27 cellular contexts compared by ENCODE assay signal in genomic region chr5:61176631-61177030, GRCh38.
"Had no signal": no experiment of that assay in that cellular context is flagged by ENCODE, and none has a peak within 500 bp of the region (broad histone marks: within the 10 kb centered on the region; RNA-seq: fewer than 3 reads in every experiment).

No MANE protein-coding gene starts in this region.

- FAIRE-seq: islet of Langerhans, kidney had no signal

- H3K36me3 ChIP-seq: heart right ventricle, neural progenitor cell, neutrophil, ovary, stomach, tibial artery, uterus had no signal

- H2AFZ ChIP-seq: hepatocyte, neural progenitor cell had no signal

- H3K4me2 ChIP-seq: hepatocyte, neural progenitor cell had no signal

- H3K27ac ChIP-seq: heart right ventricle, hepatocyte, neural progenitor cell, neutrophil, ovary, skin epidermis, stomach, testis, tibial artery, uterus had no signal

- ATAC-seq: heart right ventricle; natural killer cell; right cardiac atrium; sciatic nerve; stimulated activated naive CD8-positive, alpha-beta T cell treated with anti-CD3 and anti-CD28 coated beads, Interleukin-15, Interleukin-2, amounts not matched to agents 100 U/mL and 50 U/mL, for 24 hours had no signal

- H3K4me1 ChIP-seq: heart right ventricle, neural progenitor cell, testis, uterus had no signal

- H3K4me3 ChIP-seq: heart right ventricle, hepatocyte, lung, neural progenitor cell, ovary, skin epidermis, stomach, testis, tibial artery, uterus had no signal

- H3K27me3 ChIP-seq: heart right ventricle, hepatocyte, neural progenitor cell, neutrophil, ovary, stomach, testis, tibial artery, uterus had no signal

- DNase-seq: heart right ventricle; kidney; mesendoderm; naive B cell; natural killer cell; nephron progenitor cell; occipital lobe; ovary; right cardiac atrium; stimulated activated CD4-positive, alpha-beta T cell treated with anti-CD3 and anti-CD28 coated beads, Interleukin-12 subunit alpha, Interleukin-12 subunit beta, amount 100 ng/mL, for 4 hours; stimulated activated CD4-positive, alpha-beta T cell treated with anti-CD3 and anti-CD28 coated beads, Interleukin-15, amount 100 ng/mL, for 24 hours; stimulated activated CD4-positive, alpha-beta T cell treated with anti-CD3 and anti-CD28 coated beads, Interleukin-2, amount 100 ng/mL, for 24 hours; stimulated activated CD4-positive, alpha-beta T cell treated with anti-CD3 and anti-CD28 coated beads, Interleukin-4, amount 100 ng/mL, for 1 hour; stimulated activated naive B cell treated with anti-CD40 and anti-IgM and Interleukin-4, amounts not matched to agents 10 μg/mL and 1 μg/mL and 100 μg/mL, for 72 hours; stimulated activated naive CD8-positive, alpha-beta T cell treated with anti-CD3 and anti-CD28 coated beads, Interleukin-15, Interleukin-2, amounts not matched to agents 100 U/mL and 50 U/mL, for 24 hours; stomach; testis; tibial artery; trophoblast cell; uterus had no signal

- H3K79me2 ChIP-seq: hepatocyte had no signal

- H3K9me3 ChIP-seq: heart right ventricle, neutrophil, ovary, stomach, testis, tibial artery, uterus had no signal
